ENCODE assay signal across 2 cellular contexts in the genomic region with DNA sequence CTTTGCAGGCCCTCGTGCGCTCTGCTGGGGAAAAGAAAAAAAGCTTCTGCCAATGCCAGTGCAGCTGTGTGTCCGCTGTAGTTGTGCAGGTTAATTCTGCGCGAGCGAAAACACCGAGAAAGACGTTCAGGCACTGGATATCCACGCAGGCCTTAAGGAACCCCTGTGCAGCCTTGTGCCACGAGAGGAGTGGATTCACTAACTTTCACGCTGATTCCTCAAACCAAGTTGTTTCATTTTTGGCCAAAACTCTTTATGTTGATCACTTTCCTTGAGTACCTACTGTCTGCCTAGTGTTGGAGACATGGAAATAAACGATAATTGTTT.
TF ChIP-seq lines count a peak whose summit lies in the region.

No MANE protein-coding gene starts in this region.

TF ChIP-seq in GM12878, 131 proteins besides CTCF, POLR2A, EP300 and RAD21:
- TF ChIP-seq GATAD2B (conservative IDR thresholded peaks at IDR 0.05; ENCODE audit: low read depth) = 0 out of 2 replicates have a peak, but pooled peaks have one; percentile 0
- no peak for TF ChIP-seq CEBPZ (IDR thresholded peaks at IDR 0.05; ENCODE audit: low read depth, low read length)
- TF ChIP-seq NR2F1 (conservative IDR thresholded peaks at IDR 0.05) = 0 out of 2 replicates have a peak, but pooled peaks have one; percentile 3
- TF ChIP-seq KDM1A (IDR thresholded peaks at IDR 0.05; ENCODE audit: borderline replicate concordance) = no peak

TF ChIP-seq in HepG2, 621 proteins besides CTCF, POLR2A, EP300 and RAD21 (continues in another document):
- TF ChIP-seq GMEB1 (CRISPR knock-in tag; IDR thresholded peaks at IDR 0.05; ENCODE audit: borderline replicate concordance) (0 out of 2 replicates have a peak, but pooled peaks have one; percentile 23), ZSCAN25 (CRISPR knock-in tag; IDR thresholded peaks at IDR 0.05) (peak; percentile 9; the same call in 1 of the 2 replicates), NR2C2 (CRISPR knock-in tag; IDR thresholded peaks at IDR 0.05; ENCODE audit: borderline replicate concordance) (0 out of 2 replicates have a peak, but pooled peaks have one; percentile 14), ZNF30 (CRISPR knock-in tag; IDR thresholded peaks at IDR 0.05) (peak; percentile 26; the same call in 1 of the 2 replicates), TSC22D2 (CRISPR knock-in tag; IDR thresholded peaks at IDR 0.05; ENCODE audit: borderline replicate concordance) (no peak), LCORL (IDR thresholded peaks at IDR 0.05) (no peak), LCORL (CRISPR knock-in tag; IDR thresholded peaks at IDR 0.05) (peak; percentile 2; the same call in 1 of the 2 replicates), ZNF687 (CRISPR knock-in tag; IDR thresholded peaks at IDR 0.05) (peak; percentile 45), JDP2 (CRISPR knock-in tag; IDR thresholded peaks at IDR 0.05; ENCODE audit: borderline replicate concordance) (0 out of 2 replicates have a peak, but pooled peaks have one; percentile 9), ETV6 (CRISPR knock-in tag; conservative IDR thresholded peaks at IDR 0.05) (no peak), ZKSCAN1 (IDR thresholded peaks at IDR 0.05; ENCODE audit: low read length) (0 out of 2 replicates have a peak, but pooled peaks have one; percentile 13), REXO4 (CRISPR knock-in tag; IDR thresholded peaks at IDR 0.05; ENCODE audit: borderline replicate concordance) (0 out of 2 replicates have a peak, but pooled peaks have one; percentile 1), ZC3H13 (CRISPR knock-in tag; IDR thresholded peaks at IDR 0.05) (peak; percentile 39; the same call in 1 of the 2 replicates), ZNF816 (CRISPR knock-in tag; IDR thresholded peaks at IDR 0.05; ENCODE audit: borderline replicate concordance) (0 out of 2 replicates have a peak, but pooled peaks have one; percentile 1), PCBP1 (IDR thresholded peaks at IDR 0.05; ENCODE audit: borderline replicate concordance, low read depth, low read length) (no peak), ZNF615 (CRISPR knock-in tag; IDR thresholded peaks at IDR 0.05; ENCODE audit: borderline replicate concordance) (no peak), HOXD1 (CRISPR knock-in tag; IDR thresholded peaks at IDR 0.05) (0 out of 2 replicates have a peak, but pooled peaks have one; percentile 47), TAF1 (CRISPR knock-in tag; IDR thresholded peaks at IDR 0.05) (0 out of 2 replicates have a peak, but pooled peaks have one; percentile 4), ZNF672 (CRISPR knock-in tag; IDR thresholded peaks at IDR 0.05) (0 out of 2 replicates have a peak, but pooled peaks have one; percentile 23), MEIS1 (CRISPR knock-in tag; IDR thresholded peaks at IDR 0.05; ENCODE audit: borderline replicate concordance) (no peak), ASH2L (IDR thresholded peaks at IDR 0.05; ENCODE audit: insufficient read length, low read depth, low read length) (peak; percentile 5), ZNF841 (CRISPR knock-in tag; IDR thresholded peaks at IDR 0.05; ENCODE audit: borderline replicate concordance) (0 out of 2 replicates have a peak, but pooled peaks have one; percentile 58), EZH2 (conservative IDR thresholded peaks at IDR 0.05; ENCODE audit: low read depth, low read length) (no peak), MTF2 (CRISPR knock-in tag; IDR thresholded peaks at IDR 0.05; ENCODE audit: borderline replicate concordance) (no peak), ZFP36L1 (CRISPR knock-in tag; IDR thresholded peaks at IDR 0.05) (no peak)
- TF ChIP-seq, protein P1, sequence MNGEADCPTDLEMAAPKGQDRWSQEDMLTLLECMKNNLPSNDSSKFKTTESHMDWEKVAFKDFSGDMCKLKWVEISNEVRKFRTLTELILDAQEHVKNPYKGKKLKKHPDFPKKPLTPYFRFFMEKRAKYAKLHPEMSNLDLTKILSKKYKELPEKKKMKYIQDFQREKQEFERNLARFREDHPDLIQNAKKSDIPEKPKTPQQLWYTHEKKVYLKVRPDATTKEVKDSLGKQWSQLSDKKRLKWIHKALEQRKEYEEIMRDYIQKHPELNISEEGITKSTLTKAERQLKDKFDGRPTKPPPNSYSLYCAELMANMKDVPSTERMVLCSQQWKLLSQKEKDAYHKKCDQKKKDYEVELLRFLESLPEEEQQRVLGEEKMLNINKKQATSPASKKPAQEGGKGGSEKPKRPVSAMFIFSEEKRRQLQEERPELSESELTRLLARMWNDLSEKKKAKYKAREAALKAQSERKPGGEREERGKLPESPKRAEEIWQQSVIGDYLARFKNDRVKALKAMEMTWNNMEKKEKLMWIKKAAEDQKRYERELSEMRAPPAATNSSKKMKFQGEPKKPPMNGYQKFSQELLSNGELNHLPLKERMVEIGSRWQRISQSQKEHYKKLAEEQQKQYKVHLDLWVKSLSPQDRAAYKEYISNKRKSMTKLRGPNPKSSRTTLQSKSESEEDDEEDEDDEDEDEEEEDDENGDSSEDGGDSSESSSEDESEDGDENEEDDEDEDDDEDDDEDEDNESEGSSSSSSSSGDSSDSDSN (CRISPR knock-in tag; IDR thresholded peaks at IDR 0.05) = peak; percentile 7; the same call in 1 of the 2 replicates
- TF ChIP-seq, protein P2, sequence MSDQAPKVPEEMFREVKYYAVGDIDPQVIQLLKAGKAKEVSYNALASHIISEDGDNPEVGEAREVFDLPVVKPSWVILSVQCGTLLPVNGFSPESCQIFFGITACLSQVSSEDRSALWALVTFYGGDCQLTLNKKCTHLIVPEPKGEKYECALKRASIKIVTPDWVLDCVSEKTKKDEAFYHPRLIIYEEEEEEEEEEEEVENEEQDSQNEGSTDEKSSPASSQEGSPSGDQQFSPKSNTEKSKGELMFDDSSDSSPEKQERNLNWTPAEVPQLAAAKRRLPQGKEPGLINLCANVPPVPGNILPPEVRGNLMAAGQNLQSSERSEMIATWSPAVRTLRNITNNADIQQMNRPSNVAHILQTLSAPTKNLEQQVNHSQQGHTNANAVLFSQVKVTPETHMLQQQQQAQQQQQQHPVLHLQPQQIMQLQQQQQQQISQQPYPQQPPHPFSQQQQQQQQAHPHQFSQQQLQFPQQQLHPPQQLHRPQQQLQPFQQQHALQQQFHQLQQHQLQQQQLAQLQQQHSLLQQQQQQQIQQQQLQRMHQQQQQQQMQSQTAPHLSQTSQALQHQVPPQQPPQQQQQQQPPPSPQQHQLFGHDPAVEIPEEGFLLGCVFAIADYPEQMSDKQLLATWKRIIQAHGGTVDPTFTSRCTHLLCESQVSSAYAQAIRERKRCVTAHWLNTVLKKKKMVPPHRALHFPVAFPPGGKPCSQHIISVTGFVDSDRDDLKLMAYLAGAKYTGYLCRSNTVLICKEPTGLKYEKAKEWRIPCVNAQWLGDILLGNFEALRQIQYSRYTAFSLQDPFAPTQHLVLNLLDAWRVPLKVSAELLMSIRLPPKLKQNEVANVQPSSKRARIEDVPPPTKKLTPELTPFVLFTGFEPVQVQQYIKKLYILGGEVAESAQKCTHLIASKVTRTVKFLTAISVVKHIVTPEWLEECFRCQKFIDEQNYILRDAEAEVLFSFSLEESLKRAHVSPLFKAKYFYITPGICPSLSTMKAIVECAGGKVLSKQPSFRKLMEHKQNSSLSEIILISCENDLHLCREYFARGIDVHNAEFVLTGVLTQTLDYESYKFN (CRISPR knock-in tag; conservative IDR thresholded peaks at IDR 0.05) = 0 out of 2 replicates have a peak, but pooled peaks have one; percentile 2
- TF ChIP-seq, protein P3, sequence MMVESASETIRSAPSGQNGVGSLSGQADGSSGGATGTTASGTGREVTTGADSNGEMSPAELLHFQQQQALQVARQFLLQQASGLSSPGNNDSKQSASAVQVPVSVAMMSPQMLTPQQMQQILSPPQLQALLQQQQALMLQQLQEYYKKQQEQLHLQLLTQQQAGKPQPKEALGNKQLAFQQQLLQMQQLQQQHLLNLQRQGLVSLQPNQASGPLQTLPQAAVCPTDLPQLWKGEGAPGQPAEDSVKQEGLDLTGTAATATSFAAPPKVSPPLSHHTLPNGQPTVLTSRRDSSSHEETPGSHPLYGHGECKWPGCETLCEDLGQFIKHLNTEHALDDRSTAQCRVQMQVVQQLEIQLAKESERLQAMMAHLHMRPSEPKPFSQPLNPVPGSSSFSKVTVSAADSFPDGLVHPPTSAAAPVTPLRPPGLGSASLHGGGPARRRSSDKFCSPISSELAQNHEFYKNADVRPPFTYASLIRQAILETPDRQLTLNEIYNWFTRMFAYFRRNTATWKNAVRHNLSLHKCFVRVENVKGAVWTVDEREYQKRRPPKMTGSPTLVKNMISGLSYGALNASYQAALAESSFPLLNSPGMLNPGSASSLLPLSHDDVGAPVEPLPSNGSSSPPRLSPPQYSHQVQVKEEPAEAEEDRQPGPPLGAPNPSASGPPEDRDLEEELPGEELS (CRISPR knock-in tag; IDR thresholded peaks at IDR 0.05) = no peak
- TF ChIP-seq, protein P4, sequence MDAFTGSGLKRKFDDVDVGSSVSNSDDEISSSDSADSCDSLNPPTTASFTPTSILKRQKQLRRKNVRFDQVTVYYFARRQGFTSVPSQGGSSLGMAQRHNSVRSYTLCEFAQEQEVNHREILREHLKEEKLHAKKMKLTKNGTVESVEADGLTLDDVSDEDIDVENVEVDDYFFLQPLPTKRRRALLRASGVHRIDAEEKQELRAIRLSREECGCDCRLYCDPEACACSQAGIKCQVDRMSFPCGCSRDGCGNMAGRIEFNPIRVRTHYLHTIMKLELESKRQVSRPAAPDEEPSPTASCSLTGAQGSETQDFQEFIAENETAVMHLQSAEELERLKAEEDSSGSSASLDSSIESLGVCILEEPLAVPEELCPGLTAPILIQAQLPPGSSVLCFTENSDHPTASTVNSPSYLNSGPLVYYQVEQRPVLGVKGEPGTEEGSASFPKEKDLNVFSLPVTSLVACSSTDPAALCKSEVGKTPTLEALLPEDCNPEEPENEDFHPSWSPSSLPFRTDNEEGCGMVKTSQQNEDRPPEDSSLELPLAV (CRISPR knock-in tag; conservative IDR thresholded peaks at IDR 0.05; ENCODE audit: low read depth) = 0 out of 2 replicates have a peak, but pooled peaks have one; percentile 43
